2 cellular contexts compared by ENCODE assay signal in the genomic region with DNA sequence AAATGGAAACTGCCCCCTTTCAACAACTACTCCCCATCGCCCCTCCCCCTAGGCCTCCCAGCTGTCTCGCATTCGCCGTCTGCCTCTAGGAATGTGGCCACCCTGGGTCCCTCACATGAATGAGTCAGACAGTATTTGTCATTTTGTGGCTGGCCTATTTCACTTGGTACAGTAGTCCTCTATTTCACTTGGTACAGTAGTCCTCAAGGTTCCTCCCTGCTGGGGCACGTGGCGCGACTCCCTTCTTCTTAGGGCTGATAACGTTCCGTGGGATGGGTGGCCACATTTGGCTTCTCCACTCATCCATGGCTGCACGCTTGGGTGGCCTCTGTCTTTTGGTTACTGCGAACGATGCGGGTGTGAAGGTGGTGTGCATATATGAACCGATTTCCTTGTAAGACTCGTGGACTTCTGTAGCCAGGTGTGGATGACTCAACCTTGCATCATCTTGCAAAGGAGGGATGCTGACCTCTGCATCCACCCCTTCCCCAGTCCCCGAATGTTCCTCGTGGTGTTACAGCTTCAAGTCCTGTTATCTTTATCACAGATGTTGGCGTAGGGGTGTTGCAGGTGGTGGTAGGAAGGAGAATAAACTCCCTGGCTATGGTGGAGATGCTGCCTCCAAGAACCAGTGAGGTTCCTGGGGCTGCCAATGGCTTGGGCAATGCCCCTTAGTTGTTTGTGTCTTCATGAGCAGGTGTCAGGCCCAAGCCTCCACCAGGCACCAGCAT.
TF ChIP-seq lines count a peak whose summit lies in the region.

No MANE protein-coding gene starts in this region.

TF ChIP-seq in GM23338, 12 proteins besides CTCF, POLR2A, EP300 and RAD21 (continues in another document):
- TF ChIP-seq EZH2phosphoT487 (IDR thresholded peaks at IDR 0.05; ENCODE audit: unreplicated experiment) (no peak), EZH2 (IDR thresholded peaks at IDR 0.05; ENCODE audit: low read depth, unreplicated experiment) (no peak), ZNF114 (CRISPR knock-in tag; IDR thresholded peaks at IDR 0.05) (no peak), CREB1 (CRISPR knock-in tag; IDR thresholded peaks at IDR 0.05; ENCODE audit: low read depth) (no peak), JUNB (IDR thresholded peaks at IDR 0.05; ENCODE audit: unreplicated experiment) (no peak), NANOG (IDR thresholded peaks at IDR 0.05; ENCODE audit: borderline replicate concordance) (no peak), ZNF331 (CRISPR knock-in tag; IDR thresholded peaks at IDR 0.05; ENCODE audit: low read depth) (no peak)
- TF ChIP-seq, protein P1, sequence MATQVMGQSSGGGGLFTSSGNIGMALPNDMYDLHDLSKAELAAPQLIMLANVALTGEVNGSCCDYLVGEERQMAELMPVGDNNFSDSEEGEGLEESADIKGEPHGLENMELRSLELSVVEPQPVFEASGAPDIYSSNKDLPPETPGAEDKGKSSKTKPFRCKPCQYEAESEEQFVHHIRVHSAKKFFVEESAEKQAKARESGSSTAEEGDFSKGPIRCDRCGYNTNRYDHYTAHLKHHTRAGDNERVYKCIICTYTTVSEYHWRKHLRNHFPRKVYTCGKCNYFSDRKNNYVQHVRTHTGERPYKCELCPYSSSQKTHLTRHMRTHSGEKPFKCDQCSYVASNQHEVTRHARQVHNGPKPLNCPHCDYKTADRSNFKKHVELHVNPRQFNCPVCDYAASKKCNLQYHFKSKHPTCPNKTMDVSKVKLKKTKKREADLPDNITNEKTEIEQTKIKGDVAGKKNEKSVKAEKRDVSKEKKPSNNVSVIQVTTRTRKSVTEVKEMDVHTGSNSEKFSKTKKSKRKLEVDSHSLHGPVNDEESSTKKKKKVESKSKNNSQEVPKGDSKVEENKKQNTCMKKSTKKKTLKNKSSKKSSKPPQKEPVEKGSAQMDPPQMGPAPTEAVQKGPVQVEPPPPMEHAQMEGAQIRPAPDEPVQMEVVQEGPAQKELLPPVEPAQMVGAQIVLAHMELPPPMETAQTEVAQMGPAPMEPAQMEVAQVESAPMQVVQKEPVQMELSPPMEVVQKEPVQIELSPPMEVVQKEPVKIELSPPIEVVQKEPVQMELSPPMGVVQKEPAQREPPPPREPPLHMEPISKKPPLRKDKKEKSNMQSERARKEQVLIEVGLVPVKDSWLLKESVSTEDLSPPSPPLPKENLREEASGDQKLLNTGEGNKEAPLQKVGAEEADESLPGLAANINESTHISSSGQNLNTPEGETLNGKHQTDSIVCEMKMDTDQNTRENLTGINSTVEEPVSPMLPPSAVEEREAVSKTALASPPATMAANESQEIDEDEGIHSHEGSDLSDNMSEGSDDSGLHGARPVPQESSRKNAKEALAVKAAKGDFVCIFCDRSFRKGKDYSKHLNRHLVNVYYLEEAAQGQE (IDR thresholded peaks at IDR 0.05; ENCODE audit: unreplicated experiment), result no peak
- TF ChIP-seq, protein P2, sequence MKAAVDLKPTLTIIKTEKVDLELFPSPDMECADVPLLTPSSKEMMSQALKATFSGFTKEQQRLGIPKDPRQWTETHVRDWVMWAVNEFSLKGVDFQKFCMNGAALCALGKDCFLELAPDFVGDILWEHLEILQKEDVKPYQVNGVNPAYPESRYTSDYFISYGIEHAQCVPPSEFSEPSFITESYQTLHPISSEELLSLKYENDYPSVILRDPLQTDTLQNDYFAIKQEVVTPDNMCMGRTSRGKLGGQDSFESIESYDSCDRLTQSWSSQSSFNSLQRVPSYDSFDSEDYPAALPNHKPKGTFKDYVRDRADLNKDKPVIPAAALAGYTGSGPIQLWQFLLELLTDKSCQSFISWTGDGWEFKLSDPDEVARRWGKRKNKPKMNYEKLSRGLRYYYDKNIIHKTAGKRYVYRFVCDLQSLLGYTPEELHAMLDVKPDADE (IDR thresholded peaks at IDR 0.05), result no peak

TF ChIP-seq in K562, 482 proteins besides CTCF, POLR2A, EP300 and RAD21 (continued from another document):
- TF ChIP-seq CBFA2T2 (conservative IDR thresholded peaks at IDR 0.05) (0 out of 2 replicates have a peak, but pooled peaks have one; percentile 18), CEBPG (CRISPR knock-in tag; IDR thresholded peaks at IDR 0.05) (peak; percentile 38; the same call in 1 of the 2 replicates), CEBPG (tag; conservative IDR thresholded peaks at IDR 0.05 in 1 of 2, IDR thresholded peaks at IDR 0.05 in 1 of 2) (no peak), NR2C1 (IDR thresholded peaks at IDR 0.05) (no peak), NR2C1 (tag; IDR thresholded peaks at IDR 0.05) (no peak), GATA2 (CRISPR knock-in tag; IDR thresholded peaks at IDR 0.05) (no peak)
- TF ChIP-seq, protein P3, sequence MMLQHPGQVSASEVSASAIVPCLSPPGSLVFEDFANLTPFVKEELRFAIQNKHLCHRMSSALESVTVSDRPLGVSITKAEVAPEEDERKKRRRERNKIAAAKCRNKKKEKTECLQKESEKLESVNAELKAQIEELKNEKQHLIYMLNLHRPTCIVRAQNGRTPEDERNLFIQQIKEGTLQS (IDR thresholded peaks at IDR 0.05), result peak; percentile 71; the same call in 1 of the 2 replicates
- TF ChIP-seq, protein P3 (CRISPR knock-in tag; conservative IDR thresholded peaks at IDR 0.05), result no peak
- TF ChIP-seq, protein P4, sequence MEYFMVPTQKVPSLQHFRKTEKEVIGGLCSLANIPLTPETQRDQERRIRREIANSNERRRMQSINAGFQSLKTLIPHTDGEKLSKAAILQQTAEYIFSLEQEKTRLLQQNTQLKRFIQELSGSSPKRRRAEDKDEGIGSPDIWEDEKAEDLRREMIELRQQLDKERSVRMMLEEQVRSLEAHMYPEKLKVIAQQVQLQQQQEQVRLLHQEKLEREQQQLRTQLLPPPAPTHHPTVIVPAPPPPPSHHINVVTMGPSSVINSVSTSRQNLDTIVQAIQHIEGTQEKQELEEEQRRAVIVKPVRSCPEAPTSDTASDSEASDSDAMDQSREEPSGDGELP (CRISPR knock-in tag; IDR thresholded peaks at IDR 0.05; ENCODE audit: borderline replicate concordance), result 0 out of 2 replicates have a peak, but pooled peaks have one; percentile 20
